Comparison of ENCODE assay signal across 1 cellular context in the genomic region with DNA sequence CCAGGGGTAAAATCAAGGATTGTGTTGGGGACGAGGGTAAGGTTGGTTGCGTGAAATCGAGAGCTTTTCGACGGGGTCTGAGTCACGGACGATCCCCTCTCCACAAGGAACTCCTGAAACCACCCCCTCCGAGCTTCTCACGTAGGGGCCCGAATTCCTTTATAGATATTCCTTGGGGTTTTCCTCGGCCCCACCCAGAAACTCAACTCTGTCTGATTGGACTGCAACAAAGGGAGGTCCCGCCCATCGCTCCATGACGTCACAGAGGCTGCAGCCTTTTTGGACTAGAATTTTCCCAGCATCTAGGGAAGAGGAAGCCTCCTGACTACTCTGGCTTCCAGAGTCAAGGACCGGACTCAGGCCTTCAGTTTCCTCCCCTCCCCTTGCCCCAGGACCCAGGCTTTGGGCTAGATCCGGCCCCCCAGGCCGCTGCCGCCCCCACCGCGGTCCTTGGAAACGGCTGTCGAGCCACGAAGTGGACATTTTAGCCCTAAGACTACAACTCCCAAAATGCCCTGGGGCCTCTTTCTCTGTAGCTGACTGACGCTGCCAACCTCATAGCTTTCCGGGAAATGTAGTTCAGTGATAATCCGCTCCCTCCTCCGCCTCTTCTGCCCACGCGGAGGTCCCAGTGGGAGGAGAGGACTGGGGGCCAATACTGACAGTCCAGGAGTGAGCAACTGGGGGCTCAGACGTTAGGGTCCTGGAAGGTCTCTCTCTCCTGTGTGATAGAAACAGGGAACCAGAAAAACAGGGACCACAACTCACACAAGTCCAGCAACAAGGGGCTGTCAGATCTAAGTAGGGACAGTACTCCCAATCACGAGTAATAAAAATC.
TF ChIP-seq lines count a peak whose summit lies in the region.

A gene (minus strand): TSS at position 172 of the 838 bp plus-strand sequence. CDS start 1,050 bp downstream, outside the sequence.

TF ChIP-seq in K562, 482 proteins besides CTCF, POLR2A, EP300 and RAD21 (continued from another document and continues in another):
- TF ChIP-seq, protein P1, sequence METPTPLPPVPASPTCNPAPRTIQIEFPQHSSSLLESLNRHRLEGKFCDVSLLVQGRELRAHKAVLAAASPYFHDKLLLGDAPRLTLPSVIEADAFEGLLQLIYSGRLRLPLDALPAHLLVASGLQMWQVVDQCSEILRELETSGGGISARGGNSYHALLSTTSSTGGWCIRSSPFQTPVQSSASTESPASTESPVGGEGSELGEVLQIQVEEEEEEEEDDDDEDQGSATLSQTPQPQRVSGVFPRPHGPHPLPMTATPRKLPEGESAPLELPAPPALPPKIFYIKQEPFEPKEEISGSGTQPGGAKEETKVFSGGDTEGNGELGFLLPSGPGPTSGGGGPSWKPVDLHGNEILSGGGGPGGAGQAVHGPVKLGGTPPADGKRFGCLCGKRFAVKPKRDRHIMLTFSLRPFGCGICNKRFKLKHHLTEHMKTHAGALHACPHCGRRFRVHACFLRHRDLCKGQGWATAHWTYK (CRISPR knock-in tag; IDR thresholded peaks at IDR 0.05) = no peak
- TF ChIP-seq, protein P2, sequence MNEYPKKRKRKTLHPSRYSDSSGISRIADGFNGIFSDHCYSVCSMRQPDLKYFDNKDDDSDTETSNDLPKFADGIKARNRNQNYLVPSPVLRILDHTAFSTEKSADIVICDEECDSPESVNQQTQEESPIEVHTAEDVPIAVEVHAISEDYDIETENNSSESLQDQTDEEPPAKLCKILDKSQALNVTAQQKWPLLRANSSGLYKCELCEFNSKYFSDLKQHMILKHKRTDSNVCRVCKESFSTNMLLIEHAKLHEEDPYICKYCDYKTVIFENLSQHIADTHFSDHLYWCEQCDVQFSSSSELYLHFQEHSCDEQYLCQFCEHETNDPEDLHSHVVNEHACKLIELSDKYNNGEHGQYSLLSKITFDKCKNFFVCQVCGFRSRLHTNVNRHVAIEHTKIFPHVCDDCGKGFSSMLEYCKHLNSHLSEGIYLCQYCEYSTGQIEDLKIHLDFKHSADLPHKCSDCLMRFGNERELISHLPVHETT (CRISPR knock-in tag; conservative IDR thresholded peaks at IDR 0.05 in 1 of 2, IDR thresholded peaks at IDR 0.05 in 1 of 2) = peak in 1 of 2 experiments; percentile 84; a peak in 2 of 4 replicates
- TF ChIP-seq ASH1L (IDR thresholded peaks at IDR 0.05; ENCODE audit: borderline replicate concordance, low read depth, partially characterized antibody) = no peak
- no peak for TF ChIP-seq ZNF583 (CRISPR knock-in tag; IDR thresholded peaks at IDR 0.05)
- TF ChIP-seq, protein P3, sequence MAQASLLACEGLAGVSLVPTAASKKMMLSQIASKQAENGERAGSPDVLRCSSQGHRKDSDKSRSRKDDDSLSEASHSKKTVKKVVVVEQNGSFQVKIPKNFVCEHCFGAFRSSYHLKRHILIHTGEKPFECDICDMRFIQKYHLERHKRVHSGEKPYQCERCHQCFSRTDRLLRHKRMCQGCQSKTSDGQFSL (CRISPR knock-in tag; IDR thresholded peaks at IDR 0.05) = no peak
- TF ChIP-seq, protein P3 (tag; IDR thresholded peaks at IDR 0.05) = no peak
- no peak for TF ChIP-seq YBX1 (IDR thresholded peaks at IDR 0.05)
- peak; percentile 15 for TF ChIP-seq CXXC5 (CRISPR knock-in tag; IDR thresholded peaks at IDR 0.05)
- TF ChIP-seq ZBTB17 (CRISPR knock-in tag; IDR thresholded peaks at IDR 0.05) = no peak
- no peak for TF ChIP-seq ARID1B (IDR thresholded peaks at IDR 0.05)
- TF ChIP-seq, protein P4, sequence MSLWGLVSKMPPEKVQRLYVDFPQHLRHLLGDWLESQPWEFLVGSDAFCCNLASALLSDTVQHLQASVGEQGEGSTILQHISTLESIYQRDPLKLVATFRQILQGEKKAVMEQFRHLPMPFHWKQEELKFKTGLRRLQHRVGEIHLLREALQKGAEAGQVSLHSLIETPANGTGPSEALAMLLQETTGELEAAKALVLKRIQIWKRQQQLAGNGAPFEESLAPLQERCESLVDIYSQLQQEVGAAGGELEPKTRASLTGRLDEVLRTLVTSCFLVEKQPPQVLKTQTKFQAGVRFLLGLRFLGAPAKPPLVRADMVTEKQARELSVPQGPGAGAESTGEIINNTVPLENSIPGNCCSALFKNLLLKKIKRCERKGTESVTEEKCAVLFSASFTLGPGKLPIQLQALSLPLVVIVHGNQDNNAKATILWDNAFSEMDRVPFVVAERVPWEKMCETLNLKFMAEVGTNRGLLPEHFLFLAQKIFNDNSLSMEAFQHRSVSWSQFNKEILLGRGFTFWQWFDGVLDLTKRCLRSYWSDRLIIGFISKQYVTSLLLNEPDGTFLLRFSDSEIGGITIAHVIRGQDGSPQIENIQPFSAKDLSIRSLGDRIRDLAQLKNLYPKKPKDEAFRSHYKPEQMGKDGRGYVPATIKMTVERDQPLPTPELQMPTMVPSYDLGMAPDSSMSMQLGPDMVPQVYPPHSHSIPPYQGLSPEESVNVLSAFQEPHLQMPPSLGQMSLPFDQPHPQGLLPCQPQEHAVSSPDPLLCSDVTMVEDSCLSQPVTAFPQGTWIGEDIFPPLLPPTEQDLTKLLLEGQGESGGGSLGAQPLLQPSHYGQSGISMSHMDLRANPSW (CRISPR knock-in tag; IDR thresholded peaks at IDR 0.05) = no peak
- TF ChIP-seq MBD2 (IDR thresholded peaks at IDR 0.05; ENCODE audit: borderline replicate concordance, low read depth) = peak; percentile 79
- TF ChIP-seq, protein P5, sequence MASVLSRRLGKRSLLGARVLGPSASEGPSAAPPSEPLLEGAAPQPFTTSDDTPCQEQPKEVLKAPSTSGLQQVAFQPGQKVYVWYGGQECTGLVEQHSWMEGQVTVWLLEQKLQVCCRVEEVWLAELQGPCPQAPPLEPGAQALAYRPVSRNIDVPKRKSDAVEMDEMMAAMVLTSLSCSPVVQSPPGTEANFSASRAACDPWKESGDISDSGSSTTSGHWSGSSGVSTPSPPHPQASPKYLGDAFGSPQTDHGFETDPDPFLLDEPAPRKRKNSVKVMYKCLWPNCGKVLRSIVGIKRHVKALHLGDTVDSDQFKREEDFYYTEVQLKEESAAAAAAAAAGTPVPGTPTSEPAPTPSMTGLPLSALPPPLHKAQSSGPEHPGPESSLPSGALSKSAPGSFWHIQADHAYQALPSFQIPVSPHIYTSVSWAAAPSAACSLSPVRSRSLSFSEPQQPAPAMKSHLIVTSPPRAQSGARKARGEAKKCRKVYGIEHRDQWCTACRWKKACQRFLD (CRISPR knock-in tag; IDR thresholded peaks at IDR 0.05) = peak; percentile 93
- peak; percentile 63; the same call in 1 of the 2 replicates for TF ChIP-seq ZBTB7A (IDR thresholded peaks at IDR 0.05; ENCODE audit: borderline replicate concordance, control insufficient read depth, low read depth, low read length)
- TF ChIP-seq KHSRP (IDR thresholded peaks at IDR 0.05) = peak; percentile 62
- peak; percentile 51 for TF ChIP-seq ZFX (CRISPR knock-in tag; IDR thresholded peaks at IDR 0.05)
- TF ChIP-seq, protein P6, sequence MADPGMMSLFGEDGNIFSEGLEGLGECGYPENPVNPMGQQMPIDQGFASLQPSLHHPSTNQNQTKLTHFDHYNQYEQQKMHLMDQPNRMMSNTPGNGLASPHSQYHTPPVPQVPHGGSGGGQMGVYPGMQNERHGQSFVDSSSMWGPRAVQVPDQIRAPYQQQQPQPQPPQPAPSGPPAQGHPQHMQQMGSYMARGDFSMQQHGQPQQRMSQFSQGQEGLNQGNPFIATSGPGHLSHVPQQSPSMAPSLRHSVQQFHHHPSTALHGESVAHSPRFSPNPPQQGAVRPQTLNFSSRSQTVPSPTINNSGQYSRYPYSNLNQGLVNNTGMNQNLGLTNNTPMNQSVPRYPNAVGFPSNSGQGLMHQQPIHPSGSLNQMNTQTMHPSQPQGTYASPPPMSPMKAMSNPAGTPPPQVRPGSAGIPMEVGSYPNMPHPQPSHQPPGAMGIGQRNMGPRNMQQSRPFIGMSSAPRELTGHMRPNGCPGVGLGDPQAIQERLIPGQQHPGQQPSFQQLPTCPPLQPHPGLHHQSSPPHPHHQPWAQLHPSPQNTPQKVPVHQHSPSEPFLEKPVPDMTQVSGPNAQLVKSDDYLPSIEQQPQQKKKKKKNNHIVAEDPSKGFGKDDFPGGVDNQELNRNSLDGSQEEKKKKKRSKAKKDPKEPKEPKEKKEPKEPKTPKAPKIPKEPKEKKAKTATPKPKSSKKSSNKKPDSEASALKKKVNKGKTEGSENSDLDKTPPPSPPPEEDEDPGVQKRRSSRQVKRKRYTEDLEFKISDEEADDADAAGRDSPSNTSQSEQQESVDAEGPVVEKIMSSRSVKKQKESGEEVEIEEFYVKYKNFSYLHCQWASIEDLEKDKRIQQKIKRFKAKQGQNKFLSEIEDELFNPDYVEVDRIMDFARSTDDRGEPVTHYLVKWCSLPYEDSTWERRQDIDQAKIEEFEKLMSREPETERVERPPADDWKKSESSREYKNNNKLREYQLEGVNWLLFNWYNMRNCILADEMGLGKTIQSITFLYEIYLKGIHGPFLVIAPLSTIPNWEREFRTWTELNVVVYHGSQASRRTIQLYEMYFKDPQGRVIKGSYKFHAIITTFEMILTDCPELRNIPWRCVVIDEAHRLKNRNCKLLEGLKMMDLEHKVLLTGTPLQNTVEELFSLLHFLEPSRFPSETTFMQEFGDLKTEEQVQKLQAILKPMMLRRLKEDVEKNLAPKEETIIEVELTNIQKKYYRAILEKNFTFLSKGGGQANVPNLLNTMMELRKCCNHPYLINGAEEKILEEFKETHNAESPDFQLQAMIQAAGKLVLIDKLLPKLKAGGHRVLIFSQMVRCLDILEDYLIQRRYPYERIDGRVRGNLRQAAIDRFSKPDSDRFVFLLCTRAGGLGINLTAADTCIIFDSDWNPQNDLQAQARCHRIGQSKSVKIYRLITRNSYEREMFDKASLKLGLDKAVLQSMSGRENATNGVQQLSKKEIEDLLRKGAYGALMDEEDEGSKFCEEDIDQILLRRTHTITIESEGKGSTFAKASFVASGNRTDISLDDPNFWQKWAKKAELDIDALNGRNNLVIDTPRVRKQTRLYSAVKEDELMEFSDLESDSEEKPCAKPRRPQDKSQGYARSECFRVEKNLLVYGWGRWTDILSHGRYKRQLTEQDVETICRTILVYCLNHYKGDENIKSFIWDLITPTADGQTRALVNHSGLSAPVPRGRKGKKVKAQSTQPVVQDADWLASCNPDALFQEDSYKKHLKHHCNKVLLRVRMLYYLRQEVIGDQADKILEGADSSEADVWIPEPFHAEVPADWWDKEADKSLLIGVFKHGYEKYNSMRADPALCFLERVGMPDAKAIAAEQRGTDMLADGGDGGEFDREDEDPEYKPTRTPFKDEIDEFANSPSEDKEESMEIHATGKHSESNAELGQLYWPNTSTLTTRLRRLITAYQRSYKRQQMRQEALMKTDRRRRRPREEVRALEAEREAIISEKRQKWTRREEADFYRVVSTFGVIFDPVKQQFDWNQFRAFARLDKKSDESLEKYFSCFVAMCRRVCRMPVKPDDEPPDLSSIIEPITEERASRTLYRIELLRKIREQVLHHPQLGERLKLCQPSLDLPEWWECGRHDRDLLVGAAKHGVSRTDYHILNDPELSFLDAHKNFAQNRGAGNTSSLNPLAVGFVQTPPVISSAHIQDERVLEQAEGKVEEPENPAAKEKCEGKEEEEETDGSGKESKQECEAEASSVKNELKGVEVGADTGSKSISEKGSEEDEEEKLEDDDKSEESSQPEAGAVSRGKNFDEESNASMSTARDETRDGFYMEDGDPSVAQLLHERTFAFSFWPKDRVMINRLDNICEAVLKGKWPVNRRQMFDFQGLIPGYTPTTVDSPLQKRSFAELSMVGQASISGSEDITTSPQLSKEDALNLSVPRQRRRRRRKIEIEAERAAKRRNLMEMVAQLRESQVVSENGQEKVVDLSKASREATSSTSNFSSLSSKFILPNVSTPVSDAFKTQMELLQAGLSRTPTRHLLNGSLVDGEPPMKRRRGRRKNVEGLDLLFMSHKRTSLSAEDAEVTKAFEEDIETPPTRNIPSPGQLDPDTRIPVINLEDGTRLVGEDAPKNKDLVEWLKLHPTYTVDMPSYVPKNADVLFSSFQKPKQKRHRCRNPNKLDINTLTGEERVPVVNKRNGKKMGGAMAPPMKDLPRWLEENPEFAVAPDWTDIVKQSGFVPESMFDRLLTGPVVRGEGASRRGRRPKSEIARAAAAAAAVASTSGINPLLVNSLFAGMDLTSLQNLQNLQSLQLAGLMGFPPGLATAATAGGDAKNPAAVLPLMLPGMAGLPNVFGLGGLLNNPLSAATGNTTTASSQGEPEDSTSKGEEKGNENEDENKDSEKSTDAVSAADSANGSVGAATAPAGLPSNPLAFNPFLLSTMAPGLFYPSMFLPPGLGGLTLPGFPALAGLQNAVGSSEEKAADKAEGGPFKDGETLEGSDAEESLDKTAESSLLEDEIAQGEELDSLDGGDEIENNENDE (IDR thresholded peaks at IDR 0.05; ENCODE audit: low read depth, low read length) = no peak
- no peak for TF ChIP-seq ZEB2 (IDR thresholded peaks at IDR 0.05)
- TF ChIP-seq NFIX (CRISPR knock-in tag; IDR thresholded peaks at IDR 0.05; ENCODE audit: low read depth) = no peak
- TF ChIP-seq CBFA2T2 (conservative IDR thresholded peaks at IDR 0.05) = no peak
- no peak; a peak in 1 of 4 replicates for TF ChIP-seq RCOR1 (IDR thresholded peaks at IDR 0.05; ENCODE audit: borderline replicate concordance in 1 of 2, low read depth in 2 of 2, low read length in 2 of 2)
- TF ChIP-seq ZNF436 (CRISPR knock-in tag; IDR thresholded peaks at IDR 0.05) = no peak
- TF ChIP-seq, protein P7, sequence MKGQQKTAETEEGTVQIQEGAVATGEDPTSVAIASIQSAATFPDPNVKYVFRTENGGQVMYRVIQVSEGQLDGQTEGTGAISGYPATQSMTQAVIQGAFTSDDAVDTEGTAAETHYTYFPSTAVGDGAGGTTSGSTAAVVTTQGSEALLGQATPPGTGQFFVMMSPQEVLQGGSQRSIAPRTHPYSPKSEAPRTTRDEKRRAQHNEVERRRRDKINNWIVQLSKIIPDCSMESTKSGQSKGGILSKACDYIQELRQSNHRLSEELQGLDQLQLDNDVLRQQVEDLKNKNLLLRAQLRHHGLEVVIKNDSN (CRISPR knock-in tag; IDR thresholded peaks at IDR 0.05) = no peak
- no peak for TF ChIP-seq COPS2 (conservative IDR thresholded peaks at IDR 0.05)
- no peak for TF ChIP-seq ZNF311 (CRISPR knock-in tag; IDR thresholded peaks at IDR 0.05)
- TF ChIP-seq NRF1 (conservative IDR thresholded peaks at IDR 0.05 in 1 of 2, IDR thresholded peaks at IDR 0.05 in 1 of 2) = peak; percentile 22 to 43; a peak in 3 of 4 replicates
- no peak for TF ChIP-seq ZNF146 (CRISPR knock-in tag; IDR thresholded peaks at IDR 0.05; ENCODE audit: unreplicated experiment)
- TF ChIP-seq HCFC1 (IDR thresholded peaks at IDR 0.05; ENCODE audit: low read depth, low read length) = peak; percentile 97
- no peak for TF ChIP-seq SMARCC2 (IDR thresholded peaks at IDR 0.05; ENCODE audit: low read depth)
- TF ChIP-seq HDAC8 (tag; IDR thresholded peaks at IDR 0.05) = no peak
- TF ChIP-seq HDAC1 (IDR thresholded peaks at IDR 0.05) = 0 out of 4 replicates have a peak, but pooled peaks of 1 of the 2 experiments have one; percentile 38
- TF ChIP-seq, protein P8, sequence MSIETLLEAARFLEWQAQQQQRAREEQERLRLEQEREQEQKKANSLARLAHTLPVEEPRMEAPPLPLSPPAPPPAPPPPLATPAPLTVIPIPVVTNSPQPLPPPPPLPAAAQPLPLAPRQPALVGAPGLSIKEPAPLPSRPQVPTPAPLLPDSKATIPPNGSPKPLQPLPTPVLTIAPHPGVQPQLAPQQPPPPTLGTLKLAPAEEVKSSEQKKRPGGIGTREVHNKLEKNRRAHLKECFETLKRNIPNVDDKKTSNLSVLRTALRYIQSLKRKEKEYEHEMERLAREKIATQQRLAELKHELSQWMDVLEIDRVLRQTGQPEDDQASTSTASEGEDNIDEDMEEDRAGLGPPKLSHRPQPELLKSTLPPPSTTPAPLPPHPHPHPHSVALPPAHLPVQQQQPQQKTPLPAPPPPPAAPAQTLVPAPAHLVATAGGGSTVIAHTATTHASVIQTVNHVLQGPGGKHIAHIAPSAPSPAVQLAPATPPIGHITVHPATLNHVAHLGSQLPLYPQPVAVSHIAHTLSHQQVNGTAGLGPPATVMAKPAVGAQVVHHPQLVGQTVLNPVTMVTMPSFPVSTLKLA (conservative IDR thresholded peaks at IDR 0.05) = peak; percentile 32 to 60; a peak in 3 of 4 replicates
